Comparison of ENCODE assay signal across 9 cellular contexts in genomic region chr2:159030674-159031380, GRCh38.
DNase-seq lines count a peak whose midpoint lies in the region; TF ChIP-seq lines count a peak whose summit lies in the region.
"Had no signal": no experiment of that assay in that cellular context is flagged by ENCODE, and none has a peak within 500 bp of the region (broad histone marks: within the 10 kb centered on the region; RNA-seq: fewer than 3 reads in every experiment).

No MANE protein-coding gene starts in this region.

- peak overlapping the region; percentile 96 for H3K27ac Mint-ChIP-seq in neural crest cell (ENCODE audit: unreplicated experiment)

- no peaks in the 10 kb centered on the region for H3K9me3 ChIP-seq in Peyer's patch

- no peaks in the 10 kb centered on the region for H3K9me3 Mint-ChIP-seq in neural crest cell

- DNase-seq in AG09319 (ENCODE audit: extremely low read depth, low read depth): peak; percentile 57
- DNase-seq in Peyer's patch: peak in 1 of 3 donors; percentile 69
- DNase-seq in fibroblast of gingiva (ENCODE audit: low read depth): peak; percentile 80
- DNase-seq in neural crest cell (ENCODE audit: low read depth, low spot score): peak; percentile 15
- DNase-seq in NCI-H1417 (lab: John Stamatoyannopoulos, UW): no peak
- DNase-seq in DMS53 (lab: John Stamatoyannopoulos, UW): no peak
- DNase-seq in DMS79 treated with DMSO at 0.1 percent for 48 hours (lab: John Stamatoyannopoulos, UW): no peak
- DNase-seq in NCI-H524 (lab: John Stamatoyannopoulos, UW): no peak
- DNase-seq: DMS153 had no signal

- peaks cover 0 to 28% (median 0%) of the 10 kb centered on the region in 4 donors for H3K4me1 ChIP-seq in Peyer's patch

- peaks cover 2% of the 10 kb centered on the region for H3K36me3 Mint-ChIP-seq in neural crest cell (ENCODE audit: low read depth)

- H3K4me3 ChIP-seq in Peyer's patch: no peak overlapping the region

- H3K27me3 ChIP-seq in Peyer's patch: no peaks in the 10 kb centered on the region

- H3K4me3 Mint-ChIP-seq in neural crest cell: peak overlapping the region; percentile 20

- H3K27ac ChIP-seq in Peyer's patch: peak overlapping the region; percentile 12 to 61 (median 32)

- H3K4me1 Mint-ChIP-seq in neural crest cell: peaks cover 54% of the 10 kb centered on the region

- no peak for TF ChIP-seq POLR2A in Peyer's patch (IDR thresholded peaks at IDR 0.05)

- H3K27me3 Mint-ChIP-seq in neural crest cell (ENCODE audit: low read depth): no peaks in the 10 kb centered on the region

- no peaks in the 10 kb centered on the region for H3K36me3 ChIP-seq in Peyer's patch

- TF ChIP-seq CTCF in AG09319 (IDR thresholded peaks at IDR 0.05; ENCODE audit: low read depth, low read length): no peak
- TF ChIP-seq CTCF in Peyer's patch (IDR thresholded peaks at IDR 0.05): no peak
- no peak for TF ChIP-seq CTCF in neural crest cell (conservative IDR thresholded peaks at IDR 0.05)

Comparison
In these comparisons a context has a peak if more than half of its experiments do, and no peak if none do; other contexts are left out.
1. DNase-seq: peak in AG09319 (single experiment), fibroblast of gingiva (single experiment) and neural crest cell (single experiment); none in NCI-H1417 (0 of 3), DMS53 (single experiment), DMS79 treated with DMSO at 0.1 percent for 48 hours (single experiment) and NCI-H524 (0 of 2).